19 cellular contexts compared by ENCODE assay signal in the genomic region with DNA sequence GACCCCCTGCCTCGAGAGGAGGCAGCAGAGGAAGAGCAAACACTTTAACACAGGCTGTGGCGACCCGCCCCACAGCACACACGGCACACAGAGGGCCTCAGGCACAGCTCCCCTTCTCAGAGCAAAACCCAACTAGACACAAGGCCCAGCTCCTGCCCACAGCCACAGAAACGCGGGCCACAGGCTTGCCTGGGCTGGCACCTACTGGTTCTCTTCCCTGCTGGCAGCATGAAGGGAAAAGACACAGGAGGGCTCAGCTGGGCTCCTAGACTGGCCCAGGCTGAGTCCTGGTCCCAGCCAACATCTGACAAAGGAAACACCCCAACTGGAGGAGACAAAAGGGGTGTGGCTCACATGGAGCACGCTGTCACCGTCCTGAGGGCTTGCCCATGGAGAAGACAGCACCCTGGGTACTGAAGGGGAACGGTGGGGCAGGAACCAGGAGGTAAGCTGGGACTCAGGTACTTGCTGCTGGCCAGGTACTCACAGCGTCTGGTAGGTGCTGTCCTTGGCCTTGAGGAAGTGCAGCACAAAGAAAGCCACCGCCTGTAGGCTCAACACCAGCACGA. TPM values are rescaled to one million over a fixed set of nuclear protein-coding genes. Genes with fewer than 3 reads are reported as not detected.
DNase-seq lines count a peak whose midpoint lies in the region; ATAC-seq and TF ChIP-seq lines count a peak whose summit lies in the region.
"Had no signal": no experiment of that assay in that cellular context is flagged by ENCODE, and none has a peak within 500 bp of the region (broad histone marks: within the 10 kb centered on the region; RNA-seq: fewer than 3 reads in every experiment).

No MANE protein-coding gene starts in this region.

- no peaks in the 10 kb centered on the region for H3K9me3 ChIP-seq in HEK293 (ENCODE audit: control insufficient read depth, insufficient read depth, low read depth, low read length)
- H3K9me3 ChIP-seq in Caco-2 = no peaks in the 10 kb centered on the region

- H3K4me3 ChIP-seq in HEK293 (ENCODE audit: low read depth, low read length) (no peak overlapping the region), epithelial cell of esophagus (ENCODE audit: low read length) (no peak overlapping the region), Caco-2 (ENCODE audit: low read depth, low read length) (no peak overlapping the region)

- no peak overlapping the region for H3K27ac ChIP-seq in HEK293 (ENCODE audit: extremely low read depth, low read depth, low read length)

- H3K9me3 Mint-ChIP-seq in osteocyte (ENCODE audit: unreplicated experiment) = no peaks in the 10 kb centered on the region
- no peaks in the 10 kb centered on the region for H3K9me3 Mint-ChIP-seq in Caco-2 (ENCODE audit: unreplicated experiment)

- POLR2A ChIA-PET in HEK293 (lab: Yijun Ruan, JAX) = no interaction called here
- POLR2A ChIA-PET in Caco-2 (lab: Charles Lee) = no interaction called here

- H3K36me3 ChIP-seq in HEK293 (ENCODE audit: control insufficient read depth in 2 of 2, insufficient read depth in 1 of 2, low read length in 2 of 2) (no peaks in the 10 kb centered on the region), Caco-2 (ENCODE audit: control insufficient read depth, insufficient read depth, low read length) (no peaks in the 10 kb centered on the region)

- BruUV-seq in Caco-2 (replicated peaks; lab: Mats Ljungman, UMichigan) = no TSS peak

- DNase-seq in NCI-H69 (lab: John Stamatoyannopoulos, UW) (peak; percentile 29), epithelial cell of esophagus (ENCODE audit: low read depth) (peak; percentile 38), osteocyte (ENCODE audit: extremely low spot score, unreplicated experiment) (no peak), Caco-2 (no peak), NCI-H226 (no peak)
- DNase-seq: Calu3; CD4-positive, CD25-positive, alpha-beta regulatory T cell; DMS53; H7; MV-4-11; NCI-H2029 treated with DMSO at 0.1 percent for 48 hours; NCI-H526; NK-92 treated with Interleukin-12 subunit alpha and Interleukin-12 subunit beta, amount 100 ng/mL, for 24 hours; OCI-M1; SIG-M5 had no signal

- H3K36me3 Mint-ChIP-seq in osteocyte (ENCODE audit: unreplicated experiment) = no peaks in the 10 kb centered on the region
- no peaks in the 10 kb centered on the region for H3K36me3 Mint-ChIP-seq in Caco-2 (ENCODE audit: insufficient read depth, unreplicated experiment)
- H3K36me3 Mint-ChIP-seq: CD4-positive, CD25-positive, alpha-beta regulatory T cell had no signal

- TF ChIP-seq CTCF in HEK293 (tag by site-specific recombination; IDR thresholded peaks at IDR 0.05) = no peak
- TF ChIP-seq CTCF in epithelial cell of esophagus (IDR thresholded peaks at IDR 0.05; ENCODE audit: insufficient read depth, low read depth, low read length, missing control alignments) = peak; percentile 29
- no peak for TF ChIP-seq CTCF in osteocyte (IDR thresholded peaks at IDR 0.05)
- TF ChIP-seq CTCF in Caco-2 (IDR thresholded peaks at IDR 0.05; ENCODE audit: insufficient read depth in 1 of 2, low read depth in 1 of 2, low read length in 1 of 2, severe bottlenecking in 1 of 2, unreplicated experiment in 1 of 2) = no peak

- H3K27ac Mint-ChIP-seq in osteocyte (ENCODE audit: unreplicated experiment) = peak overlapping the region; percentile 10
- no peak overlapping the region for H3K27ac Mint-ChIP-seq in Caco-2 (ENCODE audit: unreplicated experiment)
- H3K27ac Mint-ChIP-seq: B cell had no signal

- no peaks in the 10 kb centered on the region for H3K27me3 ChIP-seq in Caco-2 (replicated peaks; ENCODE audit: control insufficient read depth, insufficient read depth, low read length)

- no peak for ATAC-seq in HG02885 (IDR thresholded peaks at IDR 0.05; ENCODE audit: poor library complexity, unreplicated experiment)

- peaks cover 22% of the 10 kb centered on the region for H3K4me1 Mint-ChIP-seq in osteocyte (ENCODE audit: unreplicated experiment)
- H3K4me1 Mint-ChIP-seq in Caco-2 (ENCODE audit: low read depth, unreplicated experiment) = no peaks in the 10 kb centered on the region

- CTCF ChIA-PET in HEK293 (lab: Yijun Ruan, JAX) = interaction anchor here (0.6 kb wide), 1 partner anchor 24 kb away, joined by 3 read pairs; no protein-coding TSS in a partner anchor
- CTCF ChIA-PET in Caco-2 (lab: Charles Lee) = interaction anchor here (0.6 kb wide), 1 partner anchor 14 kb away, joined by 4 read pairs; no protein-coding TSS in a partner anchor

- H3K27me3 Mint-ChIP-seq in osteocyte (ENCODE audit: unreplicated experiment) = no peaks in the 10 kb centered on the region
- H3K27me3 Mint-ChIP-seq in Caco-2 (ENCODE audit: insufficient read depth, unreplicated experiment) = no peaks in the 10 kb centered on the region

- intact Hi-C loops in Caco-2 (cut with micrococcal nuclease; ENCODE audit: unreplicated experiment) = no loop called here

- no peak overlapping the region for H3K4me3 Mint-ChIP-seq in osteocyte (ENCODE audit: unreplicated experiment)
- no peak overlapping the region for H3K4me3 Mint-ChIP-seq in Caco-2 (ENCODE audit: unreplicated experiment)
- H3K4me3 Mint-ChIP-seq: B cell; CD4-positive, CD25-positive, alpha-beta regulatory T cell had no signal

- no peaks in the 10 kb centered on the region for H3K4me1 ChIP-seq in HEK293 (ENCODE audit: control insufficient read depth, insufficient read depth, low read length)
- H3K4me1 ChIP-seq in Caco-2 = no peaks in the 10 kb centered on the region

TF ChIP-seq in HEK293, 187 proteins besides CTCF, POLR2A, EP300 and RAD21 (continues in another document):
- TF ChIP-seq, protein P1, sequence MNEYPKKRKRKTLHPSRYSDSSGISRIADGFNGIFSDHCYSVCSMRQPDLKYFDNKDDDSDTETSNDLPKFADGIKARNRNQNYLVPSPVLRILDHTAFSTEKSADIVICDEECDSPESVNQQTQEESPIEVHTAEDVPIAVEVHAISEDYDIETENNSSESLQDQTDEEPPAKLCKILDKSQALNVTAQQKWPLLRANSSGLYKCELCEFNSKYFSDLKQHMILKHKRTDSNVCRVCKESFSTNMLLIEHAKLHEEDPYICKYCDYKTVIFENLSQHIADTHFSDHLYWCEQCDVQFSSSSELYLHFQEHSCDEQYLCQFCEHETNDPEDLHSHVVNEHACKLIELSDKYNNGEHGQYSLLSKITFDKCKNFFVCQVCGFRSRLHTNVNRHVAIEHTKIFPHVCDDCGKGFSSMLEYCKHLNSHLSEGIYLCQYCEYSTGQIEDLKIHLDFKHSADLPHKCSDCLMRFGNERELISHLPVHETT (tag by site-specific recombination; IDR thresholded peaks at IDR 0.05) = no peak
- no peak for TF ChIP-seq ZNF350 (tag by site-specific recombination; IDR thresholded peaks at IDR 0.05)
- TF ChIP-seq ZNF843 (tag by site-specific recombination; IDR thresholded peaks at IDR 0.05) = no peak
- TF ChIP-seq ZNF394 (tag by site-specific recombination; IDR thresholded peaks at IDR 0.05; ENCODE audit: borderline replicate concordance) = no peak
- no peak for TF ChIP-seq ZNF221 (tag by site-specific recombination; IDR thresholded peaks at IDR 0.05; ENCODE audit: borderline replicate concordance)
- TF ChIP-seq KLF9 (tag by site-specific recombination; IDR thresholded peaks at IDR 0.05; ENCODE audit: low read depth) = peak; percentile 26; the same call in 1 of the 2 replicates
- no peak for TF ChIP-seq FEZF1 (tag by site-specific recombination; IDR thresholded peaks at IDR 0.05)
- TF ChIP-seq KLF1 (tag by site-specific recombination; IDR thresholded peaks at IDR 0.05) = peak; percentile 32; the same call in 1 of the 2 replicates
- no peak for TF ChIP-seq ZNF561 (tag by site-specific recombination; IDR thresholded peaks at IDR 0.05; ENCODE audit: borderline replicate concordance)
- TF ChIP-seq ZNF433 (tag by site-specific recombination; IDR thresholded peaks at IDR 0.05; ENCODE audit: low read depth) = no peak
- TF ChIP-seq, protein P2, sequence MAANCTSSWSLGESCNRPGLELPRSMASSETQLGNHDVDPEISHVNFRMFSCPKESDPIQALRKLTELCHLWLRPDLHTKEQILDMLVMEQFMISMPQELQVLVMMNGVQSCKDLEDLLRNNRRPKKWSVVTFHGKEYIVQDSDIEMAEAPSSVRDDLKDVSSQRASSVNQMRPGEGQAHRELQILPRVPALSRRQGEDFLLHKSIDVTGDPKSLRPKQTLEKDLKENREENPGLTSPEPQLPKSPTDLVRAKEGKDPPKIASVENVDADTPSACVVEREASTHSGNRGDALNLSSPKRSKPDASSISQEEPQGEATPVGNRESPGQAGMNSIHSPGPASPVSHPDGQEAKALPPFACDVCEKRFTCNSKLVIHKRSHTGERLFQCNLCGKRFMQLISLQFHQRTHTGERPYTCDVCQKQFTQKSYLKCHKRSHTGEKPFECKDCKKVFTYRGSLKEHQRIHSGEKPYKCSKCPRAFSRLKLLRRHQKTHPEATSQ (tag by site-specific recombination; IDR thresholded peaks at IDR 0.05) = no peak
- TF ChIP-seq ZIC2 (tag by site-specific recombination; IDR thresholded peaks at IDR 0.05) = peak; percentile 80
- TF ChIP-seq ZNF426 (tag by site-specific recombination; IDR thresholded peaks at IDR 0.05) = no peak
- TF ChIP-seq ZNF133 (tag by site-specific recombination; IDR thresholded peaks at IDR 0.05) = no peak

RNA-seq across cellular contexts. Expression of a gene that starts 3.5 kb away (rescaled TPM):
- total RNA-seq in osteocyte (not detected in 2 replicates), Caco-2 (2022) (0.21 TPM in 1 of 2 replicates, not detected in the other)
- total RNA-seq: B cell; Calu3; CD4-positive, CD25-positive, alpha-beta regulatory T cell; RPMI7951 had no signal

RNA-seq across cellular contexts. Expression of a gene that starts 5.0 kb away (rescaled TPM):
- total RNA-seq in osteocyte (not detected in 2 replicates), Caco-2 (2022) (not detected in 2 replicates)
- total RNA-seq: B cell; Calu3; CD4-positive, CD25-positive, alpha-beta regulatory T cell; RPMI7951 had no signal

RNA-seq across cellular contexts. Expression of a gene that starts 12.8 kb away (rescaled TPM):
- 0.50 and 0.56 TPM in 2 replicates for total RNA-seq in osteocyte
- total RNA-seq in Caco-2 (2022) = 0.91 and 1.2 TPM in 2 replicates
- total RNA-seq: B cell had no signal

RNA-seq across cellular contexts. Expression of a gene that starts 12.9 kb away (rescaled TPM):
- total RNA-seq in osteocyte = 43.0 and 48.2 TPM in 2 replicates
- total RNA-seq in Caco-2 (2022) = 8.8 and 11.7 TPM in 2 replicates

RNA-seq across cellular contexts. Expression of a gene that starts 37.8 kb away (rescaled TPM):
- 0.46 and 0.97 TPM in 2 replicates for total RNA-seq in osteocyte
- total RNA-seq in Caco-2 (2022) = 11.0 and 11.2 TPM in 2 replicates

Comparison
In these comparisons a context has a peak if more than half of its experiments do, and no peak if none do; other contexts are left out.
1. DNase-seq: peak in NCI-H69 (single experiment) and epithelial cell of esophagus (single experiment); none in osteocyte (single experiment), Caco-2 (0 of 2) and NCI-H226 (single experiment).